In genomic region chr10:27240891-27241639, GRCh38 we compare ENCODE assay signal across 1 cellular context.
TF ChIP-seq lines count a peak whose summit lies in the region.

No MANE protein-coding gene starts in this region.

TF ChIP-seq in K562, 482 proteins besides CTCF, POLR2A, EP300 and RAD21 (continued from another document):
- no peak for TF ChIP-seq GTF3C2 (IDR thresholded peaks at IDR 0.05; ENCODE audit: borderline replicate concordance, extremely low read depth, insufficient read length)
- no peak; the same call in 1 of the 2 replicates for TF ChIP-seq HDAC8 (tag; IDR thresholded peaks at IDR 0.05)
- peak; percentile 51; the same call in 1 of the 2 replicates for TF ChIP-seq PHF8 (IDR thresholded peaks at IDR 0.05; ENCODE audit: borderline replicate concordance, low read length)
- no peak for TF ChIP-seq TCF15 (CRISPR knock-in tag; IDR thresholded peaks at IDR 0.05)
- no peak for TF ChIP-seq ZNF395 (CRISPR knock-in tag; IDR thresholded peaks at IDR 0.05)
- no peak for TF ChIP-seq MTA1 (IDR thresholded peaks at IDR 0.05; ENCODE audit: borderline replicate concordance)
- peak; percentile 56; the same call in 1 of the 2 replicates for TF ChIP-seq ARID4B (CRISPR knock-in tag; IDR thresholded peaks at IDR 0.05)
- TF ChIP-seq TSC22D4 (tag; IDR thresholded peaks at IDR 0.05), result no peak
- TF ChIP-seq TBP (optimal IDR thresholded peaks at IDR 0.05; ENCODE audit: low read depth, low read length), result no peak
- 0 out of 2 replicates have a peak, but pooled peaks have one; percentile 20 for TF ChIP-seq RHOXF2B (CRISPR knock-in tag; conservative IDR thresholded peaks at IDR 0.05)
- TF ChIP-seq PRPF4 (IDR thresholded peaks at IDR 0.05; ENCODE audit: insufficient read depth, low read depth, low read length, poor library complexity, severe bottlenecking), result no peak
- TF ChIP-seq FUS (optimal IDR thresholded peaks at IDR 0.05; ENCODE audit: low read depth, low read length), result no peak
- TF ChIP-seq NR2C1 (IDR thresholded peaks at IDR 0.05), result no peak
- TF ChIP-seq NR2C1 (tag; IDR thresholded peaks at IDR 0.05), result 0 out of 2 replicates have a peak, but pooled peaks have one; percentile 51
- no peak for TF ChIP-seq FOXO4 (CRISPR knock-in tag; IDR thresholded peaks at IDR 0.05)
- no peak for TF ChIP-seq ZNF436 (CRISPR knock-in tag; IDR thresholded peaks at IDR 0.05)
- TF ChIP-seq ZNF3 (CRISPR knock-in tag; IDR thresholded peaks at IDR 0.05), result no peak
- no peak for TF ChIP-seq RBM22 (IDR thresholded peaks at IDR 0.05; ENCODE audit: low read depth, low read length, poor library complexity, severe bottlenecking)
- no peak for TF ChIP-seq CTBP1 (IDR thresholded peaks at IDR 0.05; ENCODE audit: borderline replicate concordance)
- TF ChIP-seq FOXK1 (CRISPR knock-in tag; IDR thresholded peaks at IDR 0.05; ENCODE audit: borderline replicate concordance), result 0 out of 2 replicates have a peak, but pooled peaks have one; percentile 33
- no peak for TF ChIP-seq ZNF143 (CRISPR knock-in tag; IDR thresholded peaks at IDR 0.05)
- TF ChIP-seq ZFX (CRISPR knock-in tag; IDR thresholded peaks at IDR 0.05), result peak; percentile 58
- TF ChIP-seq ZNF57 (CRISPR knock-in tag; IDR thresholded peaks at IDR 0.05), result no peak
- TF ChIP-seq TGIF2 (CRISPR knock-in tag; IDR thresholded peaks at IDR 0.05), result no peak
- no peak for TF ChIP-seq POLR2B (IDR thresholded peaks at IDR 0.05; ENCODE audit: low read depth, partially characterized antibody)
- TF ChIP-seq ZMIZ1 (IDR thresholded peaks at IDR 0.05; ENCODE audit: low read depth in 2 of 2, low read length in 2 of 2), result 0 out of 4 replicates have a peak, but pooled peaks of 1 of the 2 experiments have one; percentile 10
- TF ChIP-seq DEAF1 (CRISPR knock-in tag; IDR thresholded peaks at IDR 0.05), result no peak
- TF ChIP-seq MBD2 (IDR thresholded peaks at IDR 0.05; ENCODE audit: borderline replicate concordance, low read depth), result no peak
- no peak for TF ChIP-seq ZNF740 (CRISPR knock-in tag; IDR thresholded peaks at IDR 0.05)
- TF ChIP-seq ZNF740 (tag; IDR thresholded peaks at IDR 0.05), result peak in 1 of 2 experiments; percentile 90; a peak in 1 of 4 replicates
- TF ChIP-seq SLC30A9 (CRISPR knock-in tag; IDR thresholded peaks at IDR 0.05), result no peak
- no peak for TF ChIP-seq ZBTB11 (CRISPR knock-in tag; IDR thresholded peaks at IDR 0.05)
- TF ChIP-seq SRSF7 (optimal IDR thresholded peaks at IDR 0.05; ENCODE audit: low read depth, low read length), result no peak
- 0 out of 2 replicates have a peak, but pooled peaks have one; percentile 12 for TF ChIP-seq RBFOX2 (IDR thresholded peaks at IDR 0.05; ENCODE audit: low read depth, low read length)
- no peak for TF ChIP-seq MIER1 (IDR thresholded peaks at IDR 0.05; ENCODE audit: low read depth)
- TF ChIP-seq BHLHE40 (IDR thresholded peaks at IDR 0.05; ENCODE audit: low read length), result peak; percentile 61
- no peak for TF ChIP-seq MED1 (CRISPR knock-in tag; IDR thresholded peaks at IDR 0.05; ENCODE audit: borderline replicate concordance)
- no peak for TF ChIP-seq IRF1 (CRISPR knock-in tag; IDR thresholded peaks at IDR 0.05; ENCODE audit: borderline replicate concordance)
